Comparison of ENCODE assay signal across 8 cellular contexts in genomic region chr22:26679003-26679629, GRCh38. TPM values are rescaled to one million over a fixed set of nuclear protein-coding genes. Genes with fewer than 3 reads are reported as not detected.
A peak's percentile ranks its signal among the peaks of the same experiment; 100 is the strongest.
DNase-seq lines count a peak whose midpoint lies in the region; ATAC-seq, FAIRE-seq and TF ChIP-seq lines count a peak whose summit lies in the region.

No MANE protein-coding gene starts in this region.

- H3K4me1 ChIP-seq in astrocyte (ENCODE audit: insufficient read depth, low read length): peaks cover 13% of the 10 kb centered on the region
- peaks cover 5% of the 10 kb centered on the region for H3K4me1 ChIP-seq in hepatocyte (ENCODE audit: insufficient read depth)
- peaks cover 4 to 12% of the 10 kb centered on the region in 2 donors for H3K4me1 ChIP-seq in small intestine (ENCODE audit: control insufficient read depth in 2 of 2, insufficient read depth in 1 of 2, low read depth in 1 of 2, low read length in 1 of 2)

- H3K4me1 Mint-ChIP-seq in astrocyte (ENCODE audit: low read depth, unreplicated experiment): peaks cover 26% of the 10 kb centered on the region

- no peak overlapping the region for H3K4me2 ChIP-seq in astrocyte (ENCODE audit: low read length)
- H3K4me2 ChIP-seq in hepatocyte: no peak overlapping the region

- no peak overlapping the region for H3K4me3 Mint-ChIP-seq in astrocyte (ENCODE audit: unreplicated experiment)

- no peaks in the 10 kb centered on the region for H3K27me3 Mint-ChIP-seq in astrocyte (ENCODE audit: low read depth, unreplicated experiment)

- no peak overlapping the region for H3K4me3 ChIP-seq in astrocyte (ENCODE audit: insufficient read depth, low read depth, low read length)
- H3K4me3 ChIP-seq in hepatocyte: no peak overlapping the region
- H3K4me3 ChIP-seq in small intestine (ENCODE audit: low read depth in 1 of 2, low read length in 2 of 2): no peak overlapping the region

- ATAC-seq in HG03354 (IDR thresholded peaks at IDR 0.05; ENCODE audit: poor library complexity, severe bottlenecking, unreplicated experiment): no peak

- H3K79me2 ChIP-seq in astrocyte (ENCODE audit: insufficient read depth, low read length): peaks cover 20% of the 10 kb centered on the region
- H3K79me2 ChIP-seq in hepatocyte: peaks cover 21% of the 10 kb centered on the region

- no peaks in the 10 kb centered on the region for H3K9me2 ChIP-seq in hepatocyte (replicated peaks; ENCODE audit: insufficient read depth)

- H3K27me3 ChIP-seq in astrocyte (ENCODE audit: insufficient read depth, low read length) (no peaks in the 10 kb centered on the region), hepatocyte (no peaks in the 10 kb centered on the region), small intestine (ENCODE audit: control insufficient read depth in 2 of 2, insufficient read depth in 2 of 2, low read length in 2 of 2) (no peaks in the 10 kb centered on the region)

- TF ChIP-seq CTCF in astrocyte (IDR thresholded peaks at IDR 0.05; ENCODE audit: insufficient read depth, low read depth, low read length) (peak; percentile 96), hepatocyte (IDR thresholded peaks at IDR 0.05; ENCODE audit: poor library complexity) (peak; percentile 91)

- FAIRE-seq in astrocyte (lab: Jason Lieb, UNC): peak; percentile 85
- FAIRE-seq in small intestine (lab: Jason Lieb, UNC): no peak

- H3K9me3 Mint-ChIP-seq in astrocyte (ENCODE audit: unreplicated experiment): no peaks in the 10 kb centered on the region

- H4K20me1 ChIP-seq in astrocyte (ENCODE audit: insufficient read depth, low read length) (no peaks in the 10 kb centered on the region), hepatocyte (ENCODE audit: insufficient read depth, poor library complexity, severe bottlenecking) (no peaks in the 10 kb centered on the region)

- DNase-seq in NCI-H2029 treated with DMSO at 0.1 percent for 48 hours (lab: John Stamatoyannopoulos, UW) (peak; percentile 22), NCI-H2029 (lab: John Stamatoyannopoulos, UW) (no peak), NCI-H1048 (lab: John Stamatoyannopoulos, UW) (peak; percentile 13), T-helper 22 cell (ENCODE audit: low read depth) (peak; percentile 27), astrocyte (ENCODE audit: low read depth) (peak; percentile 48), hepatocyte (ENCODE audit: low spot score) (peak; percentile 81), small intestine (peak; percentile 67)

- 46% methylated on average over 7 of the region's 9 CpGs for WGBS in hepatocyte (ENCODE audit: low lambda C conversion rate, missing lambda C conversion rate)
- 52 to 56% (median 55%) methylated on average over 9 of the region's 9 CpGs for WGBS in small intestine, 3 donors

- no peak overlapping the region for H3K9ac ChIP-seq in astrocyte (ENCODE audit: low read length)

- H3K36me3 ChIP-seq in astrocyte (ENCODE audit: insufficient read depth, low read length) (no peaks in the 10 kb centered on the region), hepatocyte (replicated peaks; ENCODE audit: insufficient read depth, low read depth) (no peaks in the 10 kb centered on the region), small intestine (ENCODE audit: control insufficient read depth in 2 of 2, insufficient read depth in 2 of 2, low read length in 2 of 2) (peaks cover 0 to 8% of the 10 kb centered on the region in 2 donors)

- H2AFZ ChIP-seq in astrocyte (ENCODE audit: low read depth, low read length) (no peak overlapping the region), hepatocyte (no peak overlapping the region)

- peak overlapping the region; percentile 60 for H3K27ac Mint-ChIP-seq in astrocyte (ENCODE audit: unreplicated experiment)

- H3K36me3 Mint-ChIP-seq in astrocyte (ENCODE audit: low read depth, unreplicated experiment): peaks cover 16% of the 10 kb centered on the region

- no peak overlapping the region for H3K27ac ChIP-seq in astrocyte (ENCODE audit: low read depth, low read length)
- no peak overlapping the region for H3K27ac ChIP-seq in hepatocyte
- no peak overlapping the region for H3K27ac ChIP-seq in small intestine (ENCODE audit: low read depth in 1 of 2, low read length in 1 of 2)

- peaks cover 6% of the 10 kb centered on the region for H3K9me3 ChIP-seq in astrocyte (ENCODE audit: insufficient read depth, low read depth, low read length)
- no peaks in the 10 kb centered on the region for H3K9me3 ChIP-seq in hepatocyte (ENCODE audit: low read depth)
- no peaks in the 10 kb centered on the region for H3K9me3 ChIP-seq in small intestine (ENCODE audit: control insufficient read depth, low read depth)

RNA-seq across cellular contexts. Expression of gene MIAT, which starts 21.7 kb away (rescaled TPM):
- 22.8 and 32.1 TPM in 2 replicates for total RNA-seq in astrocyte
- total RNA-seq in hepatocyte: 1.00 and 1.1 TPM in 2 replicates
- polyA plus RNA-seq in hepatocyte: 0.51 and 1.9 TPM in 2 replicates
- 1 to 10 TPM in 1 of 3 donors, under 1 TPM in 1, not detected in 1; 0.27 to 1.3 TPM for polyA plus RNA-seq in small intestine

RNA-seq across cellular contexts. Expression of gene CRYBA4, which starts 57.4 kb away (rescaled TPM):
- total RNA-seq in astrocyte: 1.1 and 2.0 TPM in 2 replicates
- not detected in 2 replicates for total RNA-seq in hepatocyte
- polyA plus RNA-seq in hepatocyte: not detected in 2 replicates
- under 1 TPM in 1 of 3 donors, not detected in 2; 0.10 TPM for polyA plus RNA-seq in small intestine

Comparison
In these comparisons a context has a peak if more than half of its experiments do, and no peak if none do; other contexts are left out.
1. RNA of gene MIAT, which starts 21.7 kb away (total RNA-seq): 22.8 to 32.1 TPM in astrocyte; 1.00 to 1.1 TPM in hepatocyte; every median in the first group is over 10 times any median in the second.